In genomic region chr12:121737421-121737820, GRCh38 we compare ENCODE assay signal across 31 cellular contexts.
"Had no signal": no experiment of that assay in that cellular context is flagged by ENCODE, and none has a peak within 500 bp of the region (broad histone marks: within the 10 kb centered on the region; RNA-seq: fewer than 3 reads in every experiment).

No MANE protein-coding gene starts in this region.

- H3K27me3 ChIP-seq: adrenal gland, body of pancreas, cardiac muscle cell had no signal

- ATAC-seq: activated CD8-positive, alpha-beta T cell treated with anti-CD3 and anti-CD28 coated beads for 36 hours; activated T-cell treated with anti-CD3 and anti-CD28 coated beads, Interleukin-2, amount 50 U/mL, for 4 hours; activated T-cell treated with anti-CD3 and anti-CD28 coated beads, Interleukin-2, amount 50 U/mL, for 72 hours; activated T-helper 17 cell treated with anti-CD3 and anti-CD28 coated beads, Interleukin-2, amount 50 U/mL, for 72 hours; body of pancreas had no signal

- FAIRE-seq: astrocyte, TTC549 had no signal

- DNase-seq: activated B cell treated with CpG ODN at 0.5 μM for 24 hours; activated CD4-positive, alpha-beta memory T cell treated with anti-CD3 and anti-CD28 coated beads for 36 hours; activated CD4-positive, alpha-beta T cell treated with anti-CD3 and anti-CD28 coated beads for 4 hours; activated CD4-positive, alpha-beta T cell treated with anti-CD3 and anti-CD28 coated beads, Interleukin-2, amount 10 ng/mL, durations not matched to agents 24 days and 14 days; activated CD4-positive, alpha-beta T cell treated with anti-CD3 and anti-CD28 coated beads, Interleukin-2, amount 50 U/mL, for 1 hour; activated CD4-positive, alpha-beta T cell treated with anti-CD3 and anti-CD28 coated beads, Interleukin-2, amount 50 U/mL, for 4 hours; activated CD4-positive, CD25-positive, alpha-beta regulatory T cell treated with anti-CD3 and anti-CD28 coated beads, Interleukin-2, amount 50 U/mL, for 72 hours; activated CD8-positive, alpha-beta memory T cell treated with anti-CD3 and anti-CD28 coated beads, Interleukin-2, amount 50 U/mL, for 4 hours; activated CD8-positive, alpha-beta T cell treated with anti-CD3 and anti-CD28 coated beads for 36 hours; activated effector memory CD4-positive, alpha-beta T cell treated with anti-CD3 and anti-CD28 coated beads, Interleukin-2, amount 50 U/mL, for 16 hours; activated gamma-delta T cell treated with Interleukin-2 at 50 U/mL for 16 hours; activated naive CD4-positive, alpha-beta T cell; activated naive CD4-positive, alpha-beta T cell treated with anti-CD3 and anti-CD28 coated beads for 36 hours; activated naive CD8-positive, alpha-beta T cell treated with anti-CD3 and anti-CD28 coated beads for 36 hours; activated T-cell treated with anti-CD3 and anti-CD28 coated beads for 4 hours; activated T-cell treated with anti-CD3 and anti-CD28 coated beads, Interleukin-2, amount 50 U/mL, for 1 hour; activated T-cell treated with anti-CD3 and anti-CD28 coated beads, Interleukin-2, amount 50 U/mL, for 4 hours; activated T-cell treated with anti-CD3 and anti-CD28 coated beads, Interleukin-2, amount 50 U/mL, for 72 hours; adrenal gland; amniotic stem cell; aorta; body of pancreas; caudate nucleus; T-helper 1 cell; T-helper 2 cell; T-helper 9 cell had no signal

- H3K9me3 ChIP-seq: adrenal gland, body of pancreas had no signal

- H3K36me3 ChIP-seq: adrenal gland, cardiac muscle cell had no signal

- H3K4me3 ChIP-seq: adrenal gland, body of pancreas, cardiac muscle cell had no signal

- H3K4me1 ChIP-seq: body of pancreas had no signal

- H3K27ac ChIP-seq: adrenal gland, body of pancreas, cardiac muscle cell, VCaP had no signal
